ENCODE assay signal across 21 cellular contexts in the genomic region with DNA sequence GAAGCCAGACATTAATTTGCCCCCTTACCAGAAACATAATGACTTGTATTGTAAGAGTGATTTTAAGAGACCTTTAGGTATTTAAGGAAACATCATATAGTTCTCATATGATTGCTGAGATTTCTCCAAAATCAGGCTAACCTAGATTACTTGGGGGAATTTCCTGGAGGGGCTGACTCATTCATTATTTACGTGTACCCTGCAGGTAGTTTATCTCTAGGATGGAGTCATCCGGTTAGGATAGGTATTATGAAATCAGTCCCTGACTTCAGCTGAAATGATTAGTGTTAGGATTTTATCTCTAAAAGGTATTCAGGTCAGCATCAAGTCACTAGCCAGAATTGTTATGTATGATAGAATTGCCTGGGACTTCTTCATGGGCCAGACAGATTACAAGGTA.
A peak's percentile ranks its signal among the peaks of the same experiment; 100 is the strongest.
DNase-seq lines count a peak whose midpoint lies in the region; TF ChIP-seq lines count a peak whose summit lies in the region.
"Had no signal": no experiment of that assay in that cellular context is flagged by ENCODE, and none has a peak within 500 bp of the region (broad histone marks: within the 10 kb centered on the region; RNA-seq: fewer than 3 reads in every experiment).

No MANE protein-coding gene starts in this region.

- peaks cover 24% of the 10 kb centered on the region for H3K79me2 ChIP-seq in mesendoderm (ENCODE audit: control insufficient read depth, insufficient read depth, low read length)

- H4K5ac ChIP-seq in mesendoderm (ENCODE audit: low read length), result no peak overlapping the region

- H2AFZ ChIP-seq in neuronal stem cell (ENCODE audit: low read length), result no peak overlapping the region

- TF ChIP-seq CTCF in epithelial cell of proximal tubule (conservative IDR thresholded peaks at IDR 0.05; ENCODE audit: low read depth, low read length) (no peak), foreskin fibroblast (IDR thresholded peaks at IDR 0.05; ENCODE audit: low read depth, low read length) (no peak)

- H3K56ac ChIP-seq in mesendoderm (ENCODE audit: low read length), result no peak overlapping the region

- no peak overlapping the region for H3K23ac ChIP-seq in mesendoderm (ENCODE audit: low read length)
- no peak overlapping the region for H3K23ac ChIP-seq in neuronal stem cell (ENCODE audit: low read depth, low read length, poor library complexity)

- H3K4me2 ChIP-seq in mesendoderm (ENCODE audit: low read length), result no peak overlapping the region
- H3K4me2 ChIP-seq in neuronal stem cell (ENCODE audit: insufficient read depth, low read length, poor library complexity, severe bottlenecking), result no peak overlapping the region

- H3K27me3 ChIP-seq in mesendoderm (ENCODE audit: insufficient read depth, low read length, poor library complexity) (no peaks in the 10 kb centered on the region), neuronal stem cell (ENCODE audit: control insufficient read depth in 3 of 3, insufficient read depth in 3 of 3, low read depth in 1 of 3, low read length in 3 of 3) (no peaks in the 10 kb centered on the region)
- H3K27me3 ChIP-seq: dorsolateral prefrontal cortex, esophagus squamous epithelium, heart left ventricle, neutrophil, sigmoid colon had no signal

- no peaks in the 10 kb centered on the region for H3K9me3 ChIP-seq in neuronal stem cell (replicated peaks in 1 of 2; ENCODE audit: control insufficient read depth in 2 of 2, insufficient read depth in 1 of 2, low read depth in 1 of 2, low read length in 2 of 2)
- H3K9me3 ChIP-seq: esophagus squamous epithelium, heart left ventricle, neutrophil, sigmoid colon had no signal

- no peak overlapping the region for H2BK15ac ChIP-seq in mesendoderm (replicated peaks; ENCODE audit: low read depth)
- no peak overlapping the region for H2BK15ac ChIP-seq in neuronal stem cell (ENCODE audit: low read length)

- no CpG with 5 or more reads among the region's 2 CpGs for WGBS in mesendoderm (ENCODE audit: extremely low coverage, insufficient coverage, low lambda C conversion rate)
- no CpG with 5 or more reads among the region's 2 CpGs for WGBS in neuronal stem cell (ENCODE audit: extremely low coverage in 2 of 2, insufficient read length in 2 of 2, insufficient replicate concordance in 1 of 2), 2 donors

- H3K4ac ChIP-seq in mesendoderm (ENCODE audit: low read depth, low read length), result no peak overlapping the region
- H3K4ac ChIP-seq in neuronal stem cell (ENCODE audit: low read length), result no peak overlapping the region

- no peak overlapping the region for H3K27ac ChIP-seq in mesendoderm (ENCODE audit: low read depth, low read length)
- no peak overlapping the region for H3K27ac ChIP-seq in neuronal stem cell (replicated peaks; ENCODE audit: low read length)
- H3K27ac ChIP-seq: esophagus squamous epithelium, heart left ventricle, neutrophil, sigmoid colon, VCaP had no signal

- H2BK12ac ChIP-seq in neuronal stem cell (ENCODE audit: low read length), result no peak overlapping the region

- no peak overlapping the region for H3K4me3 ChIP-seq in epithelial cell of proximal tubule (ENCODE audit: low read depth, low read length)
- no peak overlapping the region for H3K4me3 ChIP-seq in mesendoderm (ENCODE audit: low read length)
- H3K4me3 ChIP-seq in neuronal stem cell (ENCODE audit: low read length in 2 of 2), result no peak overlapping the region
- H3K4me3 ChIP-seq in foreskin fibroblast (ENCODE audit: low read depth in 1 of 2, low read length in 2 of 2), result no peak overlapping the region
- H3K4me3 ChIP-seq: dorsolateral prefrontal cortex, esophagus squamous epithelium, heart left ventricle, sigmoid colon had no signal

- H3K18ac ChIP-seq in mesendoderm (ENCODE audit: low read length) (no peak overlapping the region), neuronal stem cell (ENCODE audit: low read length) (no peak overlapping the region)

- H2BK5ac ChIP-seq in mesendoderm (ENCODE audit: low read length) (no peak overlapping the region), neuronal stem cell (ENCODE audit: low read length) (no peak overlapping the region)

- no peak overlapping the region for H3K14ac ChIP-seq in neuronal stem cell (ENCODE audit: low read length)

- H4K91ac ChIP-seq in neuronal stem cell (ENCODE audit: low read depth, low read length, poor library complexity), result no peak overlapping the region

- H2AK5ac ChIP-seq in mesendoderm (ENCODE audit: low read length) (no peak overlapping the region), neuronal stem cell (ENCODE audit: low read depth, low read length) (no peak overlapping the region)

- H3K36me3 ChIP-seq in mesendoderm (ENCODE audit: control insufficient read depth, insufficient read depth, low read length) (no peaks in the 10 kb centered on the region), neuronal stem cell (replicated peaks in 1 of 2; ENCODE audit: control insufficient read depth in 2 of 2, insufficient read depth in 2 of 2, low read length in 2 of 2) (peaks cover 0 to 2% of the 10 kb centered on the region in 2 donors)
- H3K36me3 ChIP-seq: esophagus squamous epithelium, heart left ventricle, neutrophil, sigmoid colon had no signal

- no peak overlapping the region for H2BK120ac ChIP-seq in mesendoderm (ENCODE audit: low read depth, low read length)
- H2BK120ac ChIP-seq in neuronal stem cell (ENCODE audit: low read depth, low read length), result no peak overlapping the region

- H3K9ac ChIP-seq in mesendoderm (ENCODE audit: low read length) (no peak overlapping the region), neuronal stem cell (ENCODE audit: low read depth, low read length, poor library complexity) (no peak overlapping the region)

- DNase-seq in DMS53 (lab: John Stamatoyannopoulos, UW) (peak; percentile 57), NCI-H69 (lab: John Stamatoyannopoulos, UW) (peak; percentile 20), epithelial cell of proximal tubule (ENCODE audit: low read depth) (peak; percentile 47), mesendoderm (peak; percentile 43), neuronal stem cell (ENCODE audit: low spot score) (no peak), inferior parietal cortex (ENCODE audit: extremely low spot score) (no peak), epidermal melanocyte (ENCODE audit: insufficient read length, low spot score) (no peak), foreskin fibroblast (no peak)
- DNase-seq: activated CD4-positive, alpha-beta memory T cell treated with anti-CD3 and anti-CD28 coated beads for 36 hours; activated T-cell treated with anti-CD3 and anti-CD28 coated beads, Interleukin-2, amount 50 U/mL, for 24 hours; CD4-positive, alpha-beta T cell; dorsolateral prefrontal cortex; esophagus squamous epithelium; heart left ventricle; islet precursor cell; NCI-H446; Right ventricle myocardium superior; sigmoid colon; stimulated activated CD4-positive, alpha-beta T cell treated with anti-CD3 and anti-CD28 coated beads, Interleukin-2, amount 100 ng/mL, for 24 hours had no signal

- H3K4me1 ChIP-seq in mesendoderm (ENCODE audit: control insufficient read depth, low read depth, low read length) (no peaks in the 10 kb centered on the region), neuronal stem cell (ENCODE audit: control insufficient read depth in 2 of 2, insufficient read depth in 1 of 2, low read depth in 1 of 2, low read length in 2 of 2) (peaks cover 0 to 2% of the 10 kb centered on the region in 2 donors)

- peaks cover 22% of the 10 kb centered on the region for H3K79me1 ChIP-seq in mesendoderm (ENCODE audit: low read length)
- H3K79me1 ChIP-seq in neuronal stem cell (ENCODE audit: low read depth, low read length), result no peaks in the 10 kb centered on the region

- H4K8ac ChIP-seq in mesendoderm (ENCODE audit: low read depth, low read length) (no peak overlapping the region), neuronal stem cell (ENCODE audit: low read depth, low read length) (no peak overlapping the region)

Comparison
In these comparisons a context has a peak if more than half of its experiments do, and no peak if none do; other contexts are left out.
1. DNase-seq: peak in DMS53 (single experiment), NCI-H69 (single experiment), epithelial cell of proximal tubule (single experiment) and mesendoderm (single experiment); none in neuronal stem cell (single experiment), inferior parietal cortex (single experiment), epidermal melanocyte (single experiment) and foreskin fibroblast (0 of 2).